In genomic region chr1:247113094-247113497, GRCh38 we compare ENCODE assay signal across 1 cellular context.
TF ChIP-seq lines count a peak whose summit lies in the region.

No MANE protein-coding gene starts in this region.

TF ChIP-seq in HepG2, 621 proteins besides CTCF, POLR2A, EP300 and RAD21 (continued from another document and continues in another):
- TF ChIP-seq, protein P1, sequence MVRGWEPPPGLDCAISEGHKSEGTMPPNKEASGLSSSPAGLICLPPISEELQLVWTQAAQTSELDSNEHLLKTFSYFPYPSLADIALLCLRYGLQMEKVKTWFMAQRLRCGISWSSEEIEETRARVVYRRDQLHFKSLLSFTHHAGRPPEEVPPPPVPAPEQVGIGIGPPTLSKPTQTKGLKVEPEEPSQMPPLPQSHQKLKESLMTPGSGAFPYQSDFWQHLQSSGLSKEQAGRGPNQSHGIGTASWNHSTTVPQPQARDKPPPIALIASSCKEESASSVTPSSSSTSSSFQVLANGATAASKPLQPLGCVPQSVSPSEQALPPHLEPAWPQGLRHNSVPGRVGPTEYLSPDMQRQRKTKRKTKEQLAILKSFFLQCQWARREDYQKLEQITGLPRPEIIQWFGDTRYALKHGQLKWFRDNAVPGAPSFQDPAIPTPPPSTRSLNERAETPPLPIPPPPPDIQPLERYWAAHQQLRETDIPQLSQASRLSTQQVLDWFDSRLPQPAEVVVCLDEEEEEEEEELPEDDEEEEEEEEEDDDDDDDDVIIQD (CRISPR knock-in tag; IDR thresholded peaks at IDR 0.05; ENCODE audit: low read depth) = peak; percentile 70; the same call in 1 of the 2 replicates
- TF ChIP-seq IRX3 (CRISPR knock-in tag; IDR thresholded peaks at IDR 0.05; ENCODE audit: borderline replicate concordance, low read depth) = no peak
- no peak for TF ChIP-seq REL (CRISPR knock-in tag; conservative IDR thresholded peaks at IDR 0.05)
- no peak for TF ChIP-seq KDM6A (CRISPR knock-in tag; IDR thresholded peaks at IDR 0.05; ENCODE audit: low read depth)
- TF ChIP-seq ZNF230 (CRISPR knock-in tag; IDR thresholded peaks at IDR 0.05) = no peak; the same call in 1 of the 2 replicates
- TF ChIP-seq SPEN (CRISPR knock-in tag; IDR thresholded peaks at IDR 0.05; ENCODE audit: low read depth) = peak; percentile 51
- TF ChIP-seq PREB (CRISPR knock-in tag; IDR thresholded peaks at IDR 0.05) = no peak
- no peak for TF ChIP-seq AGO2 (optimal IDR thresholded peaks at IDR 0.05; ENCODE audit: low read depth, low read length)
- no peak for TF ChIP-seq KDM5B (CRISPR knock-in tag; IDR thresholded peaks at IDR 0.05; ENCODE audit: borderline replicate concordance)
- no peak for TF ChIP-seq NFE2L1 (CRISPR knock-in tag; IDR thresholded peaks at IDR 0.05; ENCODE audit: borderline replicate concordance)
- TF ChIP-seq NPAS2 (CRISPR knock-in tag; IDR thresholded peaks at IDR 0.05; ENCODE audit: borderline replicate concordance) = no peak
- TF ChIP-seq NFATC3 (CRISPR knock-in tag; IDR thresholded peaks at IDR 0.05) = no peak
- peak; percentile 22; the same call in 1 of the 2 replicates for TF ChIP-seq TFDP1 (CRISPR knock-in tag; IDR thresholded peaks at IDR 0.05; ENCODE audit: borderline replicate concordance)
- TF ChIP-seq ZNF335 (CRISPR knock-in tag; IDR thresholded peaks at IDR 0.05) = no peak
- no peak for TF ChIP-seq ZNF790 (CRISPR knock-in tag; IDR thresholded peaks at IDR 0.05; ENCODE audit: borderline replicate concordance)
- no peak for TF ChIP-seq ZNF350 (CRISPR knock-in tag; IDR thresholded peaks at IDR 0.05; ENCODE audit: borderline replicate concordance, low read depth)
- TF ChIP-seq, protein P2, sequence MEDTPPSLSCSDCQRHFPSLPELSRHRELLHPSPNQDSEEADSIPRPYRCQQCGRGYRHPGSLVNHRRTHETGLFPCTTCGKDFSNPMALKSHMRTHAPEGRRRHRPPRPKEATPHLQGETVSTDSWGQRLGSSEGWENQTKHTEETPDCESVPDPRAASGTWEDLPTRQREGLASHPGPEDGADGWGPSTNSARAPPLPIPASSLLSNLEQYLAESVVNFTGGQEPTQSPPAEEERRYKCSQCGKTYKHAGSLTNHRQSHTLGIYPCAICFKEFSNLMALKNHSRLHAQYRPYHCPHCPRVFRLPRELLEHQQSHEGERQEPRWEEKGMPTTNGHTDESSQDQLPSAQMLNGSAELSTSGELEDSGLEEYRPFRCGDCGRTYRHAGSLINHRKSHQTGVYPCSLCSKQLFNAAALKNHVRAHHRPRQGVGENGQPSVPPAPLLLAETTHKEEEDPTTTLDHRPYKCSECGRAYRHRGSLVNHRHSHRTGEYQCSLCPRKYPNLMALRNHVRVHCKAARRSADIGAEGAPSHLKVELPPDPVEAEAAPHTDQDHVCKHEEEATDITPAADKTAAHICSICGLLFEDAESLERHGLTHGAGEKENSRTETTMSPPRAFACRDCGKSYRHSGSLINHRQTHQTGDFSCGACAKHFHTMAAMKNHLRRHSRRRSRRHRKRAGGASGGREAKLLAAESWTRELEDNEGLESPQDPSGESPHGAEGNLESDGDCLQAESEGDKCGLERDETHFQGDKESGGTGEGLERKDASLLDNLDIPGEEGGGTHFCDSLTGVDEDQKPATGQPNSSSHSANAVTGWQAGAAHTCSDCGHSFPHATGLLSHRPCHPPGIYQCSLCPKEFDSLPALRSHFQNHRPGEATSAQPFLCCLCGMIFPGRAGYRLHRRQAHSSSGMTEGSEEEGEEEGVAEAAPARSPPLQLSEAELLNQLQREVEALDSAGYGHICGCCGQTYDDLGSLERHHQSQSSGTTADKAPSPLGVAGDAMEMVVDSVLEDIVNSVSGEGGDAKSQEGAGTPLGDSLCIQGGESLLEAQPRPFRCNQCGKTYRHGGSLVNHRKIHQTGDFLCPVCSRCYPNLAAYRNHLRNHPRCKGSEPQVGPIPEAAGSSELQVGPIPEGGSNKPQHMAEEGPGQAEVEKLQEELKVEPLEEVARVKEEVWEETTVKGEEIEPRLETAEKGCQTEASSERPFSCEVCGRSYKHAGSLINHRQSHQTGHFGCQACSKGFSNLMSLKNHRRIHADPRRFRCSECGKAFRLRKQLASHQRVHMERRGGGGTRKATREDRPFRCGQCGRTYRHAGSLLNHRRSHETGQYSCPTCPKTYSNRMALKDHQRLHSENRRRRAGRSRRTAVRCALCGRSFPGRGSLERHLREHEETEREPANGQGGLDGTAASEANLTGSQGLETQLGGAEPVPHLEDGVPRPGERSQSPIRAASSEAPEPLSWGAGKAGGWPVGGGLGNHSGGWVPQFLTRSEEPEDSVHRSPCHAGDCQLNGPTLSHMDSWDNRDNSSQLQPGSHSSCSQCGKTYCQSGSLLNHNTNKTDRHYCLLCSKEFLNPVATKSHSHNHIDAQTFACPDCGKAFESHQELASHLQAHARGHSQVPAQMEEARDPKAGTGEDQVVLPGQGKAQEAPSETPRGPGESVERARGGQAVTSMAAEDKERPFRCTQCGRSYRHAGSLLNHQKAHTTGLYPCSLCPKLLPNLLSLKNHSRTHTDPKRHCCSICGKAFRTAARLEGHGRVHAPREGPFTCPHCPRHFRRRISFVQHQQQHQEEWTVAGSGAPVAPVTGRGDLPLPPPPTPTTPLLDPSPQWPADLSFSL (CRISPR knock-in tag; IDR thresholded peaks at IDR 0.05) = no peak
- TF ChIP-seq, protein P3, sequence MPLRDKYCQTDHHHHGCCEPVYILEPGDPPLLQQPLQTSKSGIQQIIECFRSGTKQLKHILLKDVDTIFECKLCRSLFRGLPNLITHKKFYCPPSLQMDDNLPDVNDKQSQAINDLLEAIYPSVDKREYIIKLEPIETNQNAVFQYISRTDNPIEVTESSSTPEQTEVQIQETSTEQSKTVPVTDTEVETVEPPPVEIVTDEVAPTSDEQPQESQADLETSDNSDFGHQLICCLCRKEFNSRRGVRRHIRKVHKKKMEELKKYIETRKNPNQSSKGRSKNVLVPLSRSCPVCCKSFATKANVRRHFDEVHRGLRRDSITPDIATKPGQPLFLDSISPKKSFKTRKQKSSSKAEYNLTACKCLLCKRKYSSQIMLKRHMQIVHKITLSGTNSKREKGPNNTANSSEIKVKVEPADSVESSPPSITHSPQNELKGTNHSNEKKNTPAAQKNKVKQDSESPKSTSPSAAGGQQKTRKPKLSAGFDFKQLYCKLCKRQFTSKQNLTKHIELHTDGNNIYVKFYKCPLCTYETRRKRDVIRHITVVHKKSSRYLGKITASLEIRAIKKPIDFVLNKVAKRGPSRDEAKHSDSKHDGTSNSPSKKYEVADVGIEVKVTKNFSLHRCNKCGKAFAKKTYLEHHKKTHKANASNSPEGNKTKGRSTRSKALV (CRISPR knock-in tag; IDR thresholded peaks at IDR 0.05) = no peak
- TF ChIP-seq ZNF382 (CRISPR knock-in tag; IDR thresholded peaks at IDR 0.05; ENCODE audit: borderline replicate concordance) = no peak
- no peak for TF ChIP-seq ZMAT5 (CRISPR knock-in tag; IDR thresholded peaks at IDR 0.05; ENCODE audit: borderline replicate concordance, low read depth)
- no peak for TF ChIP-seq U2AF2 (IDR thresholded peaks at IDR 0.05; ENCODE audit: low read depth, low read length)
- no peak for TF ChIP-seq ZEB1 (IDR thresholded peaks at IDR 0.05; ENCODE audit: insufficient replicate concordance, low read depth)
- TF ChIP-seq ZNF546 (CRISPR knock-in tag; conservative IDR thresholded peaks at IDR 0.05) = no peak
- no peak for TF ChIP-seq ZBTB14 (CRISPR knock-in tag; IDR thresholded peaks at IDR 0.05)
- no peak for TF ChIP-seq ZNF775 (CRISPR knock-in tag; IDR thresholded peaks at IDR 0.05; ENCODE audit: borderline replicate concordance)
- TF ChIP-seq ZC3H4 (CRISPR knock-in tag; IDR thresholded peaks at IDR 0.05; ENCODE audit: borderline replicate concordance) = no peak
- no peak for TF ChIP-seq FUBP1 (CRISPR knock-in tag; IDR thresholded peaks at IDR 0.05; ENCODE audit: borderline replicate concordance)
- TF ChIP-seq ZNF292 (CRISPR knock-in tag; IDR thresholded peaks at IDR 0.05; ENCODE audit: borderline replicate concordance, low read depth) = peak; percentile 57; the same call in 1 of the 2 replicates
- no peak for TF ChIP-seq ZFP62 (CRISPR knock-in tag; IDR thresholded peaks at IDR 0.05)
- no peak for TF ChIP-seq HCFC1 (IDR thresholded peaks at IDR 0.05; ENCODE audit: low read depth, low read length)
- no peak for TF ChIP-seq JARID2 (CRISPR knock-in tag; IDR thresholded peaks at IDR 0.05; ENCODE audit: insufficient replicate concordance)
- TF ChIP-seq, protein P4, sequence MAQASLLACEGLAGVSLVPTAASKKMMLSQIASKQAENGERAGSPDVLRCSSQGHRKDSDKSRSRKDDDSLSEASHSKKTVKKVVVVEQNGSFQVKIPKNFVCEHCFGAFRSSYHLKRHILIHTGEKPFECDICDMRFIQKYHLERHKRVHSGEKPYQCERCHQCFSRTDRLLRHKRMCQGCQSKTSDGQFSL (CRISPR knock-in tag; IDR thresholded peaks at IDR 0.05) = no peak
- TF ChIP-seq TCF7L2 (IDR thresholded peaks at IDR 0.05; ENCODE audit: low read depth, low read length) = no peak
- TF ChIP-seq KAT7 (CRISPR knock-in tag; IDR thresholded peaks at IDR 0.05; ENCODE audit: borderline replicate concordance) = no peak
- TF ChIP-seq ZNF101 (CRISPR knock-in tag; IDR thresholded peaks at IDR 0.05; ENCODE audit: borderline replicate concordance, low read depth) = no peak
- TF ChIP-seq MATR3 (CRISPR knock-in tag; IDR thresholded peaks at IDR 0.05) = no peak
- TF ChIP-seq MED8 (CRISPR knock-in tag; IDR thresholded peaks at IDR 0.05; ENCODE audit: insufficient replicate concordance) = no peak
- no peak for TF ChIP-seq ZNF749 (CRISPR knock-in tag; IDR thresholded peaks at IDR 0.05; ENCODE audit: borderline replicate concordance)
- TF ChIP-seq POLR2AphosphoS2 (IDR thresholded peaks at IDR 0.05; ENCODE audit: low read depth, low read length) = no peak
- no peak for TF ChIP-seq FOXM1 (CRISPR knock-in tag; IDR thresholded peaks at IDR 0.05)
- no peak for TF ChIP-seq PRPF4 (IDR thresholded peaks at IDR 0.05; ENCODE audit: low read depth, low read length, poor library complexity, severe bottlenecking)
- no peak for TF ChIP-seq ETS1 (CRISPR knock-in tag; IDR thresholded peaks at IDR 0.05)
- TF ChIP-seq FLYWCH1 (CRISPR knock-in tag; IDR thresholded peaks at IDR 0.05) = no peak
- no peak for TF ChIP-seq CHD4 (IDR thresholded peaks at IDR 0.05; ENCODE audit: borderline replicate concordance, low read length)
- no peak for TF ChIP-seq PAWR (CRISPR knock-in tag; IDR thresholded peaks at IDR 0.05; ENCODE audit: borderline replicate concordance)
- no peak for TF ChIP-seq ZNF20 (CRISPR knock-in tag; IDR thresholded peaks at IDR 0.05)
- 0 out of 2 replicates have a peak, but pooled peaks have one; percentile 8 for TF ChIP-seq TARDBP (CRISPR knock-in tag; IDR thresholded peaks at IDR 0.05)
- no peak for TF ChIP-seq ZFAT (CRISPR knock-in tag; conservative IDR thresholded peaks at IDR 0.05)
- no peak for TF ChIP-seq GLMP (CRISPR knock-in tag; IDR thresholded peaks at IDR 0.05; ENCODE audit: borderline replicate concordance)
